In genomic region chr1:178527117-178527516, GRCh38 we compare ENCODE assay signal across 25 cellular contexts. TPM values are rescaled to one million over a fixed set of nuclear protein-coding genes. Genes with fewer than 3 reads are reported as not detected.
A peak's percentile ranks its signal among the peaks of the same experiment; 100 is the strongest.
DNase-seq lines count a peak whose midpoint lies in the region; ATAC-seq and TF ChIP-seq lines count a peak whose summit lies in the region.
"Had no signal": no experiment of that assay in that cellular context is flagged by ENCODE, and none has a peak within 500 bp of the region (broad histone marks: within the 10 kb centered on the region; RNA-seq: fewer than 3 reads in every experiment).

No MANE protein-coding gene starts in this region.

- no peak for TF ChIP-seq CTCF in CD14-positive monocyte (IDR thresholded peaks at IDR 0.05)
- no peak for TF ChIP-seq CTCF in glutamatergic neuron (IDR thresholded peaks at IDR 0.05; ENCODE audit: partially characterized antibody, unreplicated experiment)

- H3K4me1 Mint-ChIP-seq in CD14-positive monocyte (peaks cover 4% of the 10 kb centered on the region), glutamatergic neuron (ENCODE audit: low read depth, unreplicated experiment) (peaks cover 23% of the 10 kb centered on the region)
- peaks cover 2% of the 10 kb centered on the region for H3K4me1 Mint-ChIP-seq in stimulated activated memory B cell treated with anti-CD40 and anti-IgM and Interleukin-4, amounts not matched to agents 10 μg/mL and 1 μg/mL and 100 μg/mL, for 72 hours
- H3K4me1 Mint-ChIP-seq: CD4-positive, CD25-positive, alpha-beta regulatory T cell had no signal

- H3K36me3 Mint-ChIP-seq in CD14-positive monocyte = no peaks in the 10 kb centered on the region
- no peaks in the 10 kb centered on the region for H3K36me3 Mint-ChIP-seq in glutamatergic neuron (ENCODE audit: unreplicated experiment)
- H3K36me3 Mint-ChIP-seq in stimulated activated memory B cell treated with anti-CD40 and anti-IgM and Interleukin-4, amounts not matched to agents 10 μg/mL and 1 μg/mL and 100 μg/mL, for 72 hours = no peaks in the 10 kb centered on the region
- H3K36me3 Mint-ChIP-seq: CD4-positive, alpha-beta memory T cell; CD4-positive, CD25-positive, alpha-beta regulatory T cell; CD8-positive, alpha-beta memory T cell had no signal

- no peak for ATAC-seq in sciatic nerve
- peak; percentile 34 for ATAC-seq in stimulated activated memory B cell treated with anti-CD40 and anti-IgM and Interleukin-4, amounts not matched to agents 10 μg/mL and 1 μg/mL and 100 μg/mL, for 72 hours
- ATAC-seq in HG03432 (IDR thresholded peaks at IDR 0.05; ENCODE audit: unreplicated experiment) = no peak
- ATAC-seq: A549, GM12878 had no signal

- H3K9me3 Mint-ChIP-seq in CD14-positive monocyte = peaks cover 0 to 5% (median 0%) of the 10 kb centered on the region in 7 donors
- peaks cover 2% of the 10 kb centered on the region for H3K9me3 Mint-ChIP-seq in glutamatergic neuron (ENCODE audit: unreplicated experiment)
- peaks cover 5% of the 10 kb centered on the region for H3K9me3 Mint-ChIP-seq in stimulated activated memory B cell treated with anti-CD40 and anti-IgM and Interleukin-4, amounts not matched to agents 10 μg/mL and 1 μg/mL and 100 μg/mL, for 72 hours
- H3K9me3 Mint-ChIP-seq: CD4-positive, CD25-positive, alpha-beta regulatory T cell; CD8-positive, alpha-beta memory T cell had no signal

- intact Hi-C loops in CD14-positive monocyte (cut with micrococcal nuclease) = no loop called here
- intact Hi-C loops in sciatic nerve (cut with DNase I) = no loop called here

- DNase-seq in CD14-positive monocyte (ENCODE audit: low spot score) = peak; percentile 7
- no peak for DNase-seq in glutamatergic neuron
- DNase-seq in sciatic nerve (ENCODE audit: low spot score) = peak; percentile 1
- DNase-seq in DMS 273 treated with DMSO at 0.1 percent for 48 hours (lab: John Stamatoyannopoulos, UW) = no peak
- DNase-seq in GOT3 (lab: John Stamatoyannopoulos, UW) = no peak
- no peak for DNase-seq in DMS153 (lab: John Stamatoyannopoulos, UW)
- DNase-seq: AML-193; CD4-positive, alpha-beta memory T cell; CD4-positive, CD25-positive, alpha-beta regulatory T cell; CD8-positive, alpha-beta memory T cell; COR-L47; DMS53; DMS79; DND-41; EL; GDM1 had no signal

- H3K27me3 Mint-ChIP-seq in CD14-positive monocyte (ENCODE audit: low read depth in 3 of 3) = peaks cover 0 to 3% (median 2%) of the 10 kb centered on the region in 3 donors
- peaks cover 4% of the 10 kb centered on the region for H3K27me3 Mint-ChIP-seq in glutamatergic neuron (ENCODE audit: unreplicated experiment)
- no peaks in the 10 kb centered on the region for H3K27me3 Mint-ChIP-seq in stimulated activated memory B cell treated with anti-CD40 and anti-IgM and Interleukin-4, amounts not matched to agents 10 μg/mL and 1 μg/mL and 100 μg/mL, for 72 hours
- H3K27me3 Mint-ChIP-seq: B cell; CD4-positive, alpha-beta memory T cell; CD4-positive, CD25-positive, alpha-beta regulatory T cell had no signal

- H3K4me3 Mint-ChIP-seq in CD14-positive monocyte = no peak overlapping the region
- H3K4me3 Mint-ChIP-seq in glutamatergic neuron (ENCODE audit: unreplicated experiment) = no peak overlapping the region
- H3K4me3 Mint-ChIP-seq in stimulated activated memory B cell treated with anti-CD40 and anti-IgM and Interleukin-4, amounts not matched to agents 10 μg/mL and 1 μg/mL and 100 μg/mL, for 72 hours = no peak overlapping the region
- H3K4me3 Mint-ChIP-seq: B cell; CD4-positive, alpha-beta memory T cell; CD4-positive, CD25-positive, alpha-beta regulatory T cell had no signal

- H3K27ac Mint-ChIP-seq in CD14-positive monocyte (no peak overlapping the region), glutamatergic neuron (ENCODE audit: unreplicated experiment) (peak overlapping the region; percentile 0)
- no peak overlapping the region for H3K27ac Mint-ChIP-seq in stimulated activated memory B cell treated with anti-CD40 and anti-IgM and Interleukin-4, amounts not matched to agents 10 μg/mL and 1 μg/mL and 100 μg/mL, for 72 hours
- H3K27ac Mint-ChIP-seq: B cell; CD4-positive, CD25-positive, alpha-beta regulatory T cell; CD8-positive, alpha-beta memory T cell had no signal

RNA-seq across cellular contexts. Expression of gene TEX35, which starts 14.2 kb away (rescaled TPM):
- not detected for polyA plus RNA-seq in CD14-positive monocyte
- total RNA-seq in glutamatergic neuron (ENCODE audit: unreplicated experiment) (not detected), sciatic nerve (not detected)
- total RNA-seq: A172; B cell; CD4-positive, alpha-beta memory T cell; CD4-positive, CD25-positive, alpha-beta regulatory T cell; CD8-positive, alpha-beta memory T cell; Daoy; G401; GM12878 had no signal
- polyA plus RNA-seq: A549; BJ; CD4-positive, CD25-positive, alpha-beta regulatory T cell; CD8-positive, alpha-beta memory T cell; GM12878 had no signal

RNA-seq across cellular contexts. Expression of gene CLEC20A, which starts 30.4 kb away (rescaled TPM):
- not detected for polyA plus RNA-seq in CD14-positive monocyte
- total RNA-seq in glutamatergic neuron (ENCODE audit: unreplicated experiment) (not detected), sciatic nerve (3.2 TPM)
- total RNA-seq: A172; CD4-positive, alpha-beta memory T cell; CD4-positive, CD25-positive, alpha-beta regulatory T cell; CD8-positive, alpha-beta memory T cell; Daoy; G401; GM12878 had no signal
- polyA plus RNA-seq: A549; BJ; CD4-positive, alpha-beta memory T cell; CD8-positive, alpha-beta memory T cell; GM12878 had no signal

Comparison
In these comparisons a context has a peak if more than half of its experiments do, and no peak if none do; other contexts are left out.
1. DNase-seq: peak in CD14-positive monocyte (single experiment) and sciatic nerve (single experiment); none in glutamatergic neuron (single experiment), DMS 273 treated with DMSO at 0.1 percent for 48 hours (single experiment), GOT3 (single experiment) and DMS153 (single experiment).